Comparison of ENCODE assay signal across 1 cellular context in genomic region chr2:168884990-168885389, GRCh38.
TF ChIP-seq lines count a peak whose summit lies in the region.

No MANE protein-coding gene starts in this region.

TF ChIP-seq in K562, 482 proteins besides CTCF, POLR2A, EP300 and RAD21:
- TF ChIP-seq NFIC (IDR thresholded peaks at IDR 0.05) (peak; percentile 91), NR2C1 (IDR thresholded peaks at IDR 0.05) (no peak), NR2C1 (tag; IDR thresholded peaks at IDR 0.05) (no peak), BRF2 (IDR thresholded peaks at IDR 0.05; ENCODE audit: borderline replicate concordance, insufficient read depth, insufficient read length) (no peak), EHMT2 (IDR thresholded peaks at IDR 0.05) (peak; percentile 14; the same call in 1 of the 2 replicates), ZNF512 (tag; IDR thresholded peaks at IDR 0.05) (no peak)
